Comparison of ENCODE assay signal across 1 cellular context in the genomic region with DNA sequence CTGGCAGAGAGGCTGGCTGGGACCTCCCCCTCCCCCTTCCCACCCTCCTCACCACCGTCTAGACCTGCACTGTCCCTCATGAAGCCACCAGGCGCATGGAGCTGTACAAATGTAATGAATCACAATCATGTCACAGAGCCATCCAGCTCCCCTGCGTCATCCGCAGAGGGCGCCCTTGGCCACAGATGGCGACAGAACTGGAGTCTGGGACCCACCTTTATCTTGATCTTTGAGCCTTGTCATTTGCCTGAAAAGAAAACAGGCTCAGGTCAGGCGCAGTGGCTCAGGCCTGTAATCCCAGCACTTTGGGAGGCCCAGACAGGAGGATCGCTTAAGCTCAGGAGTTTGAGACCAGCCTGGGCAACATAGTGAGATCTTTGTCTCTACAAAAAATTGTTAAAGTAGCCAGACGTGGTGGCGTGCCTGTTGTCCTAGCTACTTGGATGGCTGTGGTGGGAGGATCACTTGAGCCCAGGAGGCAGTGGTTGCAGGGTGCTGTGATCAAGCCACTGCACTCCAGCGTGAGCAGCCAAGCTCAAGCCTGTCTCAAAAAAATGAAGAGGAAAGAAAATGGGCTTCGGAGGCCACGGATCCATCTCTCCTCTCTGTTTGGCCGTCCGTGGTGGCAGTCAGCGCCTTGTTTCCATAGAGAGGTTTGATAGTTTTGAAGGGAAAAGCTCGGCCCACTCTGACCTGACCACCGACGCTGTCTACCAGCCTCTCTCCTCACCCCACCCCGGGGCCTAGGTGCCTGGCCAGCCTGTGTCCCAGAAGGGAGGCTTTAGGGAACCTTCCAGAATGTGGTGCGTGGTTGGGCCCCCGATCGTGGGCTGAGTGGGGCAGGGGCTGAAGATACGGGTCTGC.
TF ChIP-seq lines count a peak whose summit lies in the region.

No MANE protein-coding gene starts in this region.

TF ChIP-seq in HepG2, 621 proteins besides CTCF, POLR2A, EP300 and RAD21 (continues in another document):
- TF ChIP-seq ZSCAN22 (CRISPR knock-in tag; IDR thresholded peaks at IDR 0.05): peak; percentile 57; the same call in 1 of the 2 replicates
- TF ChIP-seq ZNF333 (CRISPR knock-in tag; IDR thresholded peaks at IDR 0.05; ENCODE audit: borderline replicate concordance): peak; percentile 72; the same call in 1 of the 2 replicates
- TF ChIP-seq HMG20B (CRISPR knock-in tag; conservative IDR thresholded peaks at IDR 0.05): peak; percentile 85
- TF ChIP-seq DNMT1 (CRISPR knock-in tag; IDR thresholded peaks at IDR 0.05): peak; percentile 92
- peak; percentile 66; the same call in 1 of the 2 replicates for TF ChIP-seq CCDC6 (CRISPR knock-in tag; IDR thresholded peaks at IDR 0.05)
- no peak for TF ChIP-seq ZBTB39 (CRISPR knock-in tag; IDR thresholded peaks at IDR 0.05)
- TF ChIP-seq, protein P1, sequence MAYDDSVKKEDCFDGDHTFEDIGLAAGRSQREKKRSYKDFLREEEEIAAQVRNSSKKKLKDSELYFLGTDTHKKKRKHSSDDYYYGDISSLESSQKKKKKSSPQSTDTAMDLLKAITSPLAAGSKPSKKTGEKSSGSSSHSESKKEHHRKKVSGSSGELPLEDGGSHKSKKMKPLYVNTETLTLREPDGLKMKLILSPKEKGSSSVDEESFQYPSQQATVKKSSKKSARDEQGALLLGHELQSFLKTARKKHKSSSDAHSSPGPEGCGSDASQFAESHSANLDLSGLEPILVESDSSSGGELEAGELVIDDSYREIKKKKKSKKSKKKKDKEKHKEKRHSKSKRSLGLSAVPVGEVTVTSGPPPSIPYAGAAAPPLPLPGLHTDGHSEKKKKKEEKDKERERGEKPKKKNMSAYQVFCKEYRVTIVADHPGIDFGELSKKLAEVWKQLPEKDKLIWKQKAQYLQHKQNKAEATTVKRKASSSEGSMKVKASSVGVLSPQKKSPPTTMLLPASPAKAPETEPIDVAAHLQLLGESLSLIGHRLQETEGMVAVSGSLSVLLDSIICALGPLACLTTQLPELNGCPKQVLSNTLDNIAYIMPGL (CRISPR knock-in tag; IDR thresholded peaks at IDR 0.05; ENCODE audit: borderline replicate concordance in 1 of 2, low read depth in 1 of 2): peak; percentile 90 to 97
- peak; percentile 92 for TF ChIP-seq KAT8 (CRISPR knock-in tag; IDR thresholded peaks at IDR 0.05)
- 0 out of 2 replicates have a peak, but pooled peaks have one; percentile 48 for TF ChIP-seq JUN (CRISPR knock-in tag; IDR thresholded peaks at IDR 0.05)
- TF ChIP-seq NFE2L1 (CRISPR knock-in tag; IDR thresholded peaks at IDR 0.05; ENCODE audit: borderline replicate concordance): no peak
- TF ChIP-seq ZNF232 (CRISPR knock-in tag; IDR thresholded peaks at IDR 0.05; ENCODE audit: borderline replicate concordance): 0 out of 2 replicates have a peak, but pooled peaks have one; percentile 30
- peak; percentile 100 for TF ChIP-seq RCOR2 (CRISPR knock-in tag; IDR thresholded peaks at IDR 0.05)
- no peak for TF ChIP-seq ZNF766 (CRISPR knock-in tag; IDR thresholded peaks at IDR 0.05; ENCODE audit: borderline replicate concordance)
- no peak for TF ChIP-seq ZNF703 (CRISPR knock-in tag; IDR thresholded peaks at IDR 0.05; ENCODE audit: borderline replicate concordance)
- TF ChIP-seq, protein P2, sequence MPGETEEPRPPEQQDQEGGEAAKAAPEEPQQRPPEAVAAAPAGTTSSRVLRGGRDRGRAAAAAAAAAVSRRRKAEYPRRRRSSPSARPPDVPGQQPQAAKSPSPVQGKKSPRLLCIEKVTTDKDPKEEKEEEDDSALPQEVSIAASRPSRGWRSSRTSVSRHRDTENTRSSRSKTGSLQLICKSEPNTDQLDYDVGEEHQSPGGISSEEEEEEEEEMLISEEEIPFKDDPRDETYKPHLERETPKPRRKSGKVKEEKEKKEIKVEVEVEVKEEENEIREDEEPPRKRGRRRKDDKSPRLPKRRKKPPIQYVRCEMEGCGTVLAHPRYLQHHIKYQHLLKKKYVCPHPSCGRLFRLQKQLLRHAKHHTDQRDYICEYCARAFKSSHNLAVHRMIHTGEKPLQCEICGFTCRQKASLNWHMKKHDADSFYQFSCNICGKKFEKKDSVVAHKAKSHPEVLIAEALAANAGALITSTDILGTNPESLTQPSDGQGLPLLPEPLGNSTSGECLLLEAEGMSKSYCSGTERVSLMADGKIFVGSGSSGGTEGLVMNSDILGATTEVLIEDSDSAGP (CRISPR knock-in tag; IDR thresholded peaks at IDR 0.05; ENCODE audit: borderline replicate concordance): peak; percentile 85
- no peak for TF ChIP-seq ZNF816 (CRISPR knock-in tag; IDR thresholded peaks at IDR 0.05; ENCODE audit: borderline replicate concordance)
- TF ChIP-seq, protein P3, sequence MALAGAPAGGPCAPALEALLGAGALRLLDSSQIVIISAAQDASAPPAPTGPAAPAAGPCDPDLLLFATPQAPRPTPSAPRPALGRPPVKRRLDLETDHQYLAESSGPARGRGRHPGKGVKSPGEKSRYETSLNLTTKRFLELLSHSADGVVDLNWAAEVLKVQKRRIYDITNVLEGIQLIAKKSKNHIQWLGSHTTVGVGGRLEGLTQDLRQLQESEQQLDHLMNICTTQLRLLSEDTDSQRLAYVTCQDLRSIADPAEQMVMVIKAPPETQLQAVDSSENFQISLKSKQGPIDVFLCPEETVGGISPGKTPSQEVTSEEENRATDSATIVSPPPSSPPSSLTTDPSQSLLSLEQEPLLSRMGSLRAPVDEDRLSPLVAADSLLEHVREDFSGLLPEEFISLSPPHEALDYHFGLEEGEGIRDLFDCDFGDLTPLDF (CRISPR knock-in tag; IDR thresholded peaks at IDR 0.05): no peak
- peak; percentile 67; the same call in 1 of the 2 replicates for TF ChIP-seq ZNF563 (CRISPR knock-in tag; IDR thresholded peaks at IDR 0.05)
- TF ChIP-seq CBX2 (IDR thresholded peaks at IDR 0.05; ENCODE audit: low read depth, low read length): no peak
- TF ChIP-seq CBX2 (CRISPR knock-in tag; IDR thresholded peaks at IDR 0.05; ENCODE audit: low read depth): peak; percentile 76; the same call in 1 of the 2 replicates
- no peak for TF ChIP-seq ZNF383 (CRISPR knock-in tag; IDR thresholded peaks at IDR 0.05; ENCODE audit: borderline replicate concordance)
- TF ChIP-seq, protein P4, sequence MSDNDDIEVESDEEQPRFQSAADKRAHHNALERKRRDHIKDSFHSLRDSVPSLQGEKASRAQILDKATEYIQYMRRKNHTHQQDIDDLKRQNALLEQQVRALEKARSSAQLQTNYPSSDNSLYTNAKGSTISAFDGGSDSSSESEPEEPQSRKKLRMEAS (IDR thresholded peaks at IDR 0.05): peak; percentile 69
- no peak for TF ChIP-seq GRHL1 (CRISPR knock-in tag; conservative IDR thresholded peaks at IDR 0.05)
- TF ChIP-seq ZNF879 (CRISPR knock-in tag; IDR thresholded peaks at IDR 0.05): no peak
- TF ChIP-seq MYNN (CRISPR knock-in tag; IDR thresholded peaks at IDR 0.05; ENCODE audit: low read depth): no peak
- TF ChIP-seq HHEX (CRISPR knock-in tag; IDR thresholded peaks at IDR 0.05): no peak; the same call in 1 of the 2 replicates
- peak; percentile 68; the same call in 1 of the 2 replicates for TF ChIP-seq ZMYM4 (CRISPR knock-in tag; IDR thresholded peaks at IDR 0.05)
- peak; percentile 92 for TF ChIP-seq ZKSCAN8 (CRISPR knock-in tag; IDR thresholded peaks at IDR 0.05; ENCODE audit: borderline replicate concordance)
- TF ChIP-seq ZFX (CRISPR knock-in tag; IDR thresholded peaks at IDR 0.05; ENCODE audit: low read depth): peak; percentile 88
- TF ChIP-seq, protein P5, sequence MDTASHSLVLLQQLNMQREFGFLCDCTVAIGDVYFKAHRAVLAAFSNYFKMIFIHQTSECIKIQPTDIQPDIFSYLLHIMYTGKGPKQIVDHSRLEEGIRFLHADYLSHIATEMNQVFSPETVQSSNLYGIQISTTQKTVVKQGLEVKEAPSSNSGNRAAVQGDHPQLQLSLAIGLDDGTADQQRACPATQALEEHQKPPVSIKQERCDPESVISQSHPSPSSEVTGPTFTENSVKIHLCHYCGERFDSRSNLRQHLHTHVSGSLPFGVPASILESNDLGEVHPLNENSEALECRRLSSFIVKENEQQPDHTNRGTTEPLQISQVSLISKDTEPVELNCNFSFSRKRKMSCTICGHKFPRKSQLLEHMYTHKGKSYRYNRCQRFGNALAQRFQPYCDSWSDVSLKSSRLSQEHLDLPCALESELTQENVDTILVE (CRISPR knock-in tag; IDR thresholded peaks at IDR 0.05): peak; percentile 92; the same call in 1 of the 2 replicates
- TF ChIP-seq RFX3 (CRISPR knock-in tag; IDR thresholded peaks at IDR 0.05): peak; percentile 21; the same call in 1 of the 2 replicates
- TF ChIP-seq ZNF3 (CRISPR knock-in tag; IDR thresholded peaks at IDR 0.05): peak; percentile 84
- peak; percentile 91 for TF ChIP-seq RXRB (CRISPR knock-in tag; IDR thresholded peaks at IDR 0.05; ENCODE audit: borderline replicate concordance)
- peak; percentile 89; the same call in 1 of the 2 replicates for TF ChIP-seq NFKBIZ (CRISPR knock-in tag; IDR thresholded peaks at IDR 0.05)
- TF ChIP-seq ARNTL (CRISPR knock-in tag; IDR thresholded peaks at IDR 0.05): peak; percentile 74
- no peak for TF ChIP-seq TMF1 (CRISPR knock-in tag; IDR thresholded peaks at IDR 0.05; ENCODE audit: low read depth)
- no peak for TF ChIP-seq ZNF432 (CRISPR knock-in tag; IDR thresholded peaks at IDR 0.05; ENCODE audit: borderline replicate concordance)
- peak; percentile 76; the same call in 1 of the 2 replicates for TF ChIP-seq ZNF317 (CRISPR knock-in tag; IDR thresholded peaks at IDR 0.05)
- no peak for TF ChIP-seq STAT6 (CRISPR knock-in tag; IDR thresholded peaks at IDR 0.05; ENCODE audit: borderline replicate concordance)
- TF ChIP-seq ZNF746 (CRISPR knock-in tag; IDR thresholded peaks at IDR 0.05): no peak; the same call in 1 of the 2 replicates
- TF ChIP-seq HNF1B (CRISPR knock-in tag; IDR thresholded peaks at IDR 0.05): peak; percentile 94
- TF ChIP-seq NCOA2 (CRISPR knock-in tag; IDR thresholded peaks at IDR 0.05): peak; percentile 76; the same call in 1 of the 2 replicates
- TF ChIP-seq HOXD1 (CRISPR knock-in tag; IDR thresholded peaks at IDR 0.05): 0 out of 2 replicates have a peak, but pooled peaks have one; percentile 68
- peak; percentile 94 for TF ChIP-seq HOXA3 (CRISPR knock-in tag; IDR thresholded peaks at IDR 0.05)
- TF ChIP-seq ZNF775 (CRISPR knock-in tag; IDR thresholded peaks at IDR 0.05; ENCODE audit: borderline replicate concordance): no peak
- TF ChIP-seq SALL1 (CRISPR knock-in tag; IDR thresholded peaks at IDR 0.05): peak; percentile 94
- TF ChIP-seq FOSL1 (CRISPR knock-in tag; IDR thresholded peaks at IDR 0.05; ENCODE audit: borderline replicate concordance): no peak
- peak; percentile 92 for TF ChIP-seq ZNF605 (CRISPR knock-in tag; IDR thresholded peaks at IDR 0.05)
- TF ChIP-seq ZNF724P (CRISPR knock-in tag; IDR thresholded peaks at IDR 0.05; ENCODE audit: borderline replicate concordance): peak; percentile 75; the same call in 1 of the 2 replicates
